ENCODE assay signal across 4 cellular contexts in genomic region chr13:29104461-29104860, GRCh38.
"Had no signal": no experiment of that assay in that cellular context is flagged by ENCODE, and none has a peak within 500 bp of the region (broad histone marks: within the 10 kb centered on the region; RNA-seq: fewer than 3 reads in every experiment).

No MANE protein-coding gene starts in this region.

- DNase-seq: IMR-90, KBM-7 had no signal

- H3K4me3 ChIP-seq: K562 had no signal

- H3K27ac ChIP-seq: HL-60 had no signal
